ENCODE assay signal across 8 cellular contexts in the genomic region with DNA sequence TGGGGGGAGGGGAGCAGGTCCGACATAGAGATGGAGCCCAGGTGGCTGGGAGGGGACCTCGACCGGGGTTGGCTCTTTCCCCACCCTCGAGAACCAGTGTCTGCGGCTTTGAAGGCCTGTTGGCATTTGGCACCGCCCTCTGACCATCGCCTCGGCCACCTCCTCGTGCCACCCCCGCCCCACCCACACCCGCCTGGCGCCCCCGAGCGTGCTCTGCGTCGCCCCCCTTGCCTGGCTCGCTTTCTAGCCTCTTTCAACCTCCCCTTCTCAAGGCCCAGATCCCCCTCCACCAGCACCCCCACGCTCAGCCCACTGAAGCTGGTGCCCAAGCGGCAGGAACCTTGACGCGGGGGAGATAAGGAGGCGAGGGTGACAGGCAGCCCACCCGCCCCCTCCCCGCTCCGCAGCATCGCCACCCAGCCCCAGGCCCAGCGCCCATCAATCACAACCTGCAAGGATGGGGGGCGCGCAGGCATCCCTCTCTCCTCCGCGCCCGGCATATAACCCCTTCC. TPM values are rescaled to one million over a fixed set of nuclear protein-coding genes. Genes with fewer than 3 reads are reported as not detected.
A peak's percentile ranks its signal among the peaks of the same experiment; 100 is the strongest.
DNase-seq lines count a peak whose midpoint lies in the region; ATAC-seq and TF ChIP-seq lines count a peak whose summit lies in the region.

No MANE protein-coding gene starts in this region.

- no peak overlapping the region for H2BK5ac ChIP-seq in mesendoderm (ENCODE audit: low read length)

- H4K5ac ChIP-seq in mesendoderm (ENCODE audit: low read length) = no peak overlapping the region

- H3K4ac ChIP-seq in mesendoderm (ENCODE audit: low read depth, low read length) = peak overlapping the region; percentile 18

- no peak overlapping the region for H3K27ac ChIP-seq in mesendoderm (ENCODE audit: low read depth, low read length)

- H3K4me1 ChIP-seq in mesendoderm (ENCODE audit: control insufficient read depth, low read depth, low read length) = peaks cover 13% of the 10 kb centered on the region

- H3K4me3 ChIP-seq in cardiac fibroblast (replicated peaks in 1 of 2; ENCODE audit: low read depth in 2 of 2, low read length in 2 of 2) (peak overlapping the region; percentile 82 to 90), mesendoderm (ENCODE audit: low read length) (peak overlapping the region; percentile 53)

- no peak overlapping the region for H2AK5ac ChIP-seq in mesendoderm (ENCODE audit: low read length)

- no peak overlapping the region for H3K18ac ChIP-seq in mesendoderm (ENCODE audit: low read length)

- peak overlapping the region; percentile 92 for H3K56ac ChIP-seq in mesendoderm (ENCODE audit: low read length)

- peak; percentile 45 for DNase-seq in NCI-H345 (lab: John Stamatoyannopoulos, UW)
- DNase-seq in NCI-H345 treated with DMSO at 0.1 percent for 48 hours (lab: John Stamatoyannopoulos, UW; ENCODE audit: unreplicated experiment) = no peak
- DNase-seq in NCI-H2227 (lab: John Stamatoyannopoulos, UW; ENCODE audit: unreplicated experiment) = peak; percentile 62
- DNase-seq in cardiac fibroblast (ENCODE audit: low read depth in 2 of 2) = no peak
- no peak for DNase-seq in mesendoderm
- DNase-seq in NCI-H1930 (lab: John Stamatoyannopoulos, UW) = no peak

- H3K9ac ChIP-seq in mesendoderm (ENCODE audit: low read length) = peak overlapping the region; percentile 76

- no peak overlapping the region for H3K23ac ChIP-seq in mesendoderm (ENCODE audit: low read length)

- TF ChIP-seq CTCF in cardiac fibroblast (IDR thresholded peaks at IDR 0.05; ENCODE audit: low read depth, low read length) = no peak

- peaks cover 29% of the 10 kb centered on the region for H3K79me2 ChIP-seq in mesendoderm (ENCODE audit: control insufficient read depth, insufficient read depth, low read length)

- no CpG with 5 or more reads among the region's 32 CpGs for WGBS in mesendoderm (ENCODE audit: extremely low coverage, insufficient coverage, low lambda C conversion rate)

- no peak overlapping the region for H2BK15ac ChIP-seq in mesendoderm (replicated peaks; ENCODE audit: low read depth)

- peaks cover 9% of the 10 kb centered on the region for H3K36me3 ChIP-seq in mesendoderm (ENCODE audit: control insufficient read depth, insufficient read depth, low read length)

- H3K79me1 ChIP-seq in mesendoderm (ENCODE audit: low read length) = peaks cover 25% of the 10 kb centered on the region

- H2BK120ac ChIP-seq in mesendoderm (ENCODE audit: low read depth, low read length) = no peak overlapping the region

- H3K27me3 ChIP-seq in mesendoderm (ENCODE audit: insufficient read depth, low read length, poor library complexity) = no peaks in the 10 kb centered on the region

- no peak overlapping the region for H4K8ac ChIP-seq in mesendoderm (ENCODE audit: low read depth, low read length)

- H3K4me2 ChIP-seq in mesendoderm (ENCODE audit: low read length) = peak overlapping the region; percentile 79

- ATAC-seq in GM18867 (IDR thresholded peaks at IDR 0.05; ENCODE audit: unreplicated experiment) (no peak), GM21737 (IDR thresholded peaks at IDR 0.05; ENCODE audit: unreplicated experiment) (no peak)

RNA-seq across cellular contexts. Expression of a gene that starts 0.6 kb away (rescaled TPM):
- polyA plus RNA-seq in mesendoderm (2013, experiment 1 of 2) = 4.3 TPM
- polyA plus RNA-seq in mesendoderm (2013, experiment 2 of 2) = 4.5 TPM

RNA-seq across cellular contexts. Expression of a gene that starts 3.2 kb away (rescaled TPM):
- polyA plus RNA-seq in mesendoderm (2013, experiment 1 of 2) = 2,776 TPM
- polyA plus RNA-seq in mesendoderm (2013, experiment 2 of 2) = 2,856 TPM

RNA-seq across cellular contexts. Expression of a gene that starts 28.9 kb away (rescaled TPM):
- polyA plus RNA-seq in mesendoderm (2013, experiment 1 of 2) = 0.70 TPM
- 0.70 TPM for polyA plus RNA-seq in mesendoderm (2013, experiment 2 of 2)

RNA-seq across cellular contexts. Expression of a gene that starts 30.9 kb away (rescaled TPM):
- polyA plus RNA-seq in mesendoderm (2013, experiment 1 of 2) = not detected
- not detected for polyA plus RNA-seq in mesendoderm (2013, experiment 2 of 2)

RNA-seq across cellular contexts. Expression of a gene that starts 45.4 kb away (rescaled TPM):
- polyA plus RNA-seq in mesendoderm (2013, experiment 1 of 2) = 0.44 TPM
- 0.24 TPM for polyA plus RNA-seq in mesendoderm (2013, experiment 2 of 2)

Comparison
In these comparisons a context has a peak if more than half of its experiments do, and no peak if none do; other contexts are left out.
1. DNase-seq: peak in NCI-H345 (single experiment) and NCI-H2227 (single experiment); none in NCI-H345 treated with DMSO at 0.1 percent for 48 hours (single experiment), cardiac fibroblast (0 of 2), mesendoderm (single experiment) and NCI-H1930 (0 of 2).